In the genomic region with DNA sequence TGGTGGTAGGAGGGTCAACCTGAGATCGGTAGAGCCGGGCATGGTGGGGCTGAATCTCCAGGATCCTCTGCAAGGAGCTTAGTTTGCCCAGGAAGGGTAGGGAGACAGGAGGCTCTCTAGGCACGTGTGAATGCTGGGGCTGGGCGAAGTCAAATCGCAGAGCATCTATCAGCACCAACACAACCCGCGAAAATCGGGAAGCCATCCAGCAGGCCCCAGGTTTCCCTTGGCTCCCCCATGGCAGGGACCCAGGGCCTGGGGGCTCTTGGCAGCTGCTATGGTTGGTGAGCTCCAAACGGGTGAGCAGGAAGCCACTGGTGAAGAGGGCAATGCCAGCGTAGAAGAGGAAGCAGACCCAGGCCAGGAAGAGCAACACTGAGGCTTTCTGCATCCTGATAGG, we compare ENCODE assay signal across 8 cellular contexts. TPM values are rescaled to one million over a fixed set of nuclear protein-coding genes. Genes with fewer than 3 reads are reported as not detected.
A peak's percentile ranks its signal among the peaks of the same experiment; 100 is the strongest.
DNase-seq lines count a peak whose midpoint lies in the region; ATAC-seq and TF ChIP-seq lines count a peak whose summit lies in the region.

No MANE protein-coding gene starts in this region.

- no peak overlapping the region for H3K4me3 ChIP-seq in CD8-positive, alpha-beta T cell (ENCODE audit: low read depth, low read length)
- H3K4me3 ChIP-seq in IMR-90 (ENCODE audit: insufficient read depth, low read depth, low read length) (no peak overlapping the region), adipocyte (ENCODE audit: low read length) (no peak overlapping the region), upper lobe of left lung (peak overlapping the region in 2 of 4 donors; percentile 66 to 87)
- H3K4me3 ChIP-seq in naive thymus-derived CD4-positive, alpha-beta T cell (ENCODE audit: low read length) = no peak overlapping the region

- H3K4me1 ChIP-seq in CD8-positive, alpha-beta T cell (ENCODE audit: insufficient read depth, low read length) = peaks cover 24% of the 10 kb centered on the region
- no peaks in the 10 kb centered on the region for H3K4me1 ChIP-seq in IMR-90 (ENCODE audit: control insufficient read depth, insufficient read depth, low read length)
- no peaks in the 10 kb centered on the region for H3K4me1 ChIP-seq in adipocyte (ENCODE audit: control insufficient read depth, insufficient read depth, low read length)
- peaks cover 8 to 10% of the 10 kb centered on the region in 2 donors for H3K4me1 ChIP-seq in naive thymus-derived CD4-positive, alpha-beta T cell (ENCODE audit: control insufficient read depth in 2 of 2, insufficient read depth in 2 of 2, low read length in 2 of 2)
- H3K4me1 ChIP-seq in upper lobe of left lung = peaks cover 8 to 13% (median 10%) of the 10 kb centered on the region in 4 donors

- no peak for TF ChIP-seq POLR2A in IMR-90 (IDR thresholded peaks at IDR 0.05; ENCODE audit: low read depth, low read length)
- TF ChIP-seq POLR2A in upper lobe of left lung (IDR thresholded peaks at IDR 0.05) = no peak

- peak overlapping the region; percentile 97 for H2AK9ac ChIP-seq in IMR-90 (replicated peaks; ENCODE audit: low read depth, low read length, poor library complexity)

- TF ChIP-seq CTCF in CD8-positive, alpha-beta T cell (IDR thresholded peaks at IDR 0.05) = no peak
- no peak for TF ChIP-seq CTCF in IMR-90 (conservative IDR thresholded peaks at IDR 0.05; ENCODE audit: low read depth, low read length)
- no peak for TF ChIP-seq CTCF in upper lobe of left lung (IDR thresholded peaks at IDR 0.05)

- no peak overlapping the region for H3K56ac ChIP-seq in IMR-90 (ENCODE audit: extremely low read depth, insufficient read depth, low read length)

- H3K4me2 ChIP-seq in IMR-90 (ENCODE audit: low read depth, low read length) = no peak overlapping the region

- no peak for TF ChIP-seq EP300 in upper lobe of left lung (IDR thresholded peaks at IDR 0.05)

- intact Hi-C loops in CD8-positive, alpha-beta T cell (cut with DNase I, micrococcal nuclease) = loop anchor here in 1 of 2 experiments (5.0 kb wide), 2 partner anchors 507 to 552 kb away; no protein-coding TSS in a partner anchor
- intact Hi-C loops in IMR-90 (cut with micrococcal nuclease) (no loop called here), Right ventricle myocardium superior (cut with DNase I) (loop anchor here (5.0 to 10.0 kb wide), 2 partner anchors 110 to 193 kb away; a partner anchor contains a TSS)
- intact Hi-C loops in naive thymus-derived CD4-positive, alpha-beta T cell (cut with micrococcal nuclease) = no loop called here

- H4K8ac ChIP-seq in IMR-90 (ENCODE audit: low read depth in 2 of 2, low read length in 2 of 2) = peak overlapping the region; percentile 96 to 99; a peak in 2 of 4 replicates

- ATAC-seq in CD8-positive, alpha-beta T cell = no peak
- ATAC-seq in IMR-90 (ENCODE audit: low read depth) (no peak), upper lobe of left lung (ENCODE audit: low FRiP score in 2 of 2) (no peak), Right ventricle myocardium superior (ENCODE audit: poor library complexity) (no peak), GM18519 (IDR thresholded peaks at IDR 0.05; ENCODE audit: low FRiP score, unreplicated experiment) (no peak)
- ATAC-seq in naive thymus-derived CD4-positive, alpha-beta T cell = no peak

- BruUV-seq in IMR-90 (replicated peaks; lab: Mats Ljungman, UMichigan) = no TSS peak

- H2AFZ ChIP-seq in IMR-90 (replicated peaks; ENCODE audit: low read length, poor library complexity) = no peak overlapping the region

- peak overlapping the region; percentile 24; the same call in 1 of the 2 replicates for H2AK5ac ChIP-seq in IMR-90 (ENCODE audit: low read depth, low read length)

- no peak overlapping the region for H3K9ac ChIP-seq in IMR-90 (ENCODE audit: low read depth, low read length)
- H3K9ac ChIP-seq in adipocyte (ENCODE audit: low read length) = peak overlapping the region; percentile 94

- no peak overlapping the region for H4K91ac ChIP-seq in IMR-90 (ENCODE audit: insufficient read depth, low read depth, low read length)

- H3K23ac ChIP-seq in IMR-90 (ENCODE audit: low read depth, low read length) = no peak overlapping the region

- POLR2A ChIA-PET in CD8-positive, alpha-beta T cell (lab: Charles Lee) = interaction anchor here (1.2 to 4.5 kb wide), 4 partner anchors 8 to 196 kb away, joined by 5 to 27 read pairs (median 15); a partner anchor contains a TSS
- POLR2A ChIA-PET in IMR-90 (lab: Charles Lee; ENCODE audit: unreplicated experiment) = no interaction called here
- POLR2A ChIA-PET in naive thymus-derived CD4-positive, alpha-beta T cell (lab: Charles Lee) = interaction anchor here (1.5 to 11.3 kb wide), 4 partner anchors 9 to 23 kb away, joined by 9 to 88 read pairs (median 14); a partner anchor contains a TSS

- H3K9me3 ChIP-seq in CD8-positive, alpha-beta T cell (ENCODE audit: low read length) = no peaks in the 10 kb centered on the region
- H3K9me3 ChIP-seq in IMR-90 (ENCODE audit: control insufficient read depth, insufficient read depth, low read length) (no peaks in the 10 kb centered on the region), adipocyte (ENCODE audit: control insufficient read depth, low read length) (no peaks in the 10 kb centered on the region), upper lobe of left lung (no peaks in the 10 kb centered on the region)
- no peaks in the 10 kb centered on the region for H3K9me3 ChIP-seq in naive thymus-derived CD4-positive, alpha-beta T cell (ENCODE audit: control insufficient read depth in 2 of 3, low read length in 3 of 3)

- no peak overlapping the region for H2BK15ac ChIP-seq in IMR-90 (ENCODE audit: low read depth, low read length)

- no peak for TF ChIP-seq RAD21 in IMR-90 (IDR thresholded peaks at IDR 0.05; ENCODE audit: low read length)

- no peak overlapping the region for H3K4ac ChIP-seq in IMR-90 (ENCODE audit: low read depth, low read length)

- H3K4me3 Mint-ChIP-seq in CD8-positive, alpha-beta T cell = peak overlapping the region; percentile 88
- peak overlapping the region; percentile 81 to 90 (median 86) for H3K4me3 Mint-ChIP-seq in naive thymus-derived CD4-positive, alpha-beta T cell

- no peak overlapping the region for H3K18ac ChIP-seq in IMR-90 (ENCODE audit: low read depth, low read length)

- H2BK20ac ChIP-seq in IMR-90 (ENCODE audit: low read depth, low read length) = no peak overlapping the region

- H2BK5ac ChIP-seq in IMR-90 (ENCODE audit: low read depth, low read length, poor library complexity, severe bottlenecking) = no peak overlapping the region

- H3K27ac ChIP-seq in CD8-positive, alpha-beta T cell (ENCODE audit: low read depth, low read length) = no peak overlapping the region
- H3K27ac ChIP-seq in IMR-90 (ENCODE audit: insufficient read depth, low read length) = no peak overlapping the region
- peak overlapping the region; percentile 99 for H3K27ac ChIP-seq in naive thymus-derived CD4-positive, alpha-beta T cell (ENCODE audit: low read depth, low read length)
- H3K27ac ChIP-seq in upper lobe of left lung = peak overlapping the region in 1 of 4 donors; percentile 95

- no peak overlapping the region for H2BK120ac ChIP-seq in IMR-90 (ENCODE audit: low read depth, low read length)

- CTCF ChIA-PET in CD8-positive, alpha-beta T cell (lab: Charles Lee) = interaction anchor here (0.6 to 10.4 kb wide), 8 partner anchors 8 to 196 kb away, joined by 3 to 147 read pairs (median 10); a partner anchor contains a TSS
- CTCF ChIA-PET in IMR-90 (lab: Yijun Ruan, JAX) = interaction anchor here (0.5 kb wide), 1 partner anchor 679 kb away, joined by 3 read pairs; no protein-coding TSS in a partner anchor
- CTCF ChIA-PET in naive thymus-derived CD4-positive, alpha-beta T cell (lab: Charles Lee) = interaction anchor here (0.7 to 3.9 kb wide), 9 partner anchors 10 to 196 kb away, joined by 3 to 19 read pairs (median 4); a partner anchor contains a TSS

- dilution Hi-C loops in IMR-90 (cut with HindIII; ENCODE audit: low sequenced_read_pairs, unreplicated experiment) = no loop called here

- 0 out of 2 replicates have a peak, but pooled peaks cover 7% of the 10 kb centered on the region for H3K9me1 ChIP-seq in IMR-90 (ENCODE audit: insufficient read depth, low read length)

- in situ Hi-C loops in IMR-90 (cut with MboI; ENCODE audit: low sequenced_read_pairs) = loop anchor here (5.0 kb wide), 1 partner anchor 198 kb away; a partner anchor contains a TSS

- H3K27ac Mint-ChIP-seq in CD8-positive, alpha-beta T cell = peak overlapping the region; percentile 95
- peak overlapping the region; percentile 77 to 96 (median 92) for H3K27ac Mint-ChIP-seq in naive thymus-derived CD4-positive, alpha-beta T cell

- no peak for DNase-seq in CD8-positive, alpha-beta T cell
- no peak for DNase-seq in IMR-90
- DNase-seq in adipocyte (ENCODE audit: low read depth) = no peak
- no peak for DNase-seq in naive thymus-derived CD4-positive, alpha-beta T cell
- no peak for DNase-seq in upper lobe of left lung
- no peak for DNase-seq in Right ventricle myocardium superior
- DNase-seq in DMS79 (lab: John Stamatoyannopoulos, UW) = no peak

- no CpG with 5 or more reads among the region's 10 CpGs for WGBS in IMR-90 (ENCODE audit: extremely low coverage in 2 of 2, insufficient read length in 1 of 2), 2 experiments
- 75 to 79% methylated on average over 10 of the region's 10 CpGs for WGBS in upper lobe of left lung, 2 donors

- no peaks in the 10 kb centered on the region for H4K20me1 ChIP-seq in IMR-90 (ENCODE audit: insufficient read depth, low read length)

- H3K4me1 Mint-ChIP-seq in CD8-positive, alpha-beta T cell (ENCODE audit: low read depth) = peaks cover 28% of the 10 kb centered on the region
- peaks cover 24 to 44% (median 34%) of the 10 kb centered on the region in 7 donors for H3K4me1 Mint-ChIP-seq in naive thymus-derived CD4-positive, alpha-beta T cell

- no peaks in the 10 kb centered on the region for H3K9me3 Mint-ChIP-seq in CD8-positive, alpha-beta T cell
- H3K9me3 Mint-ChIP-seq in naive thymus-derived CD4-positive, alpha-beta T cell = no peaks in the 10 kb centered on the region

- no peak overlapping the region for H3K14ac ChIP-seq in IMR-90 (replicated peaks; ENCODE audit: low read depth, low read length)

- H3K36me3 Mint-ChIP-seq in CD8-positive, alpha-beta T cell = peaks cover 65% of the 10 kb centered on the region
- H3K36me3 Mint-ChIP-seq in naive thymus-derived CD4-positive, alpha-beta T cell = peaks cover 5 to 36% (median 13%) of the 10 kb centered on the region in 5 donors

- no peaks in the 10 kb centered on the region for H3K27me3 Mint-ChIP-seq in CD8-positive, alpha-beta T cell (ENCODE audit: low read depth)
- no peaks in the 10 kb centered on the region for H3K27me3 Mint-ChIP-seq in naive thymus-derived CD4-positive, alpha-beta T cell

- no peak overlapping the region for H4K5ac ChIP-seq in IMR-90 (ENCODE audit: low read depth, low read length)

- peaks cover 20% of the 10 kb centered on the region for H3K36me3 ChIP-seq in CD8-positive, alpha-beta T cell (ENCODE audit: insufficient read depth, low read length)
- peaks cover 32% of the 10 kb centered on the region for H3K36me3 ChIP-seq in IMR-90 (ENCODE audit: control insufficient read depth, insufficient read depth, low read length)
- H3K36me3 ChIP-seq in adipocyte (ENCODE audit: control insufficient read depth, insufficient read depth, low read length, severe bottlenecking) = peaks cover 53% of the 10 kb centered on the region
- H3K36me3 ChIP-seq in naive thymus-derived CD4-positive, alpha-beta T cell (ENCODE audit: control insufficient read depth in 2 of 3, insufficient read depth in 3 of 3, low read length in 3 of 3) = peaks cover 0 to 56% (median 21%) of the 10 kb centered on the region in 3 experiments
- peaks cover 13 to 45% (median 30%) of the 10 kb centered on the region in 4 donors for H3K36me3 ChIP-seq in upper lobe of left lung

- peaks cover 7 to 25% of the 10 kb centered on the region in 2 experiments; a peak in 3 of 4 replicates for H3K79me1 ChIP-seq in IMR-90 (ENCODE audit: low read depth in 1 of 2, low read length in 2 of 2)

- no peaks in the 10 kb centered on the region for H3K27me3 ChIP-seq in CD8-positive, alpha-beta T cell (ENCODE audit: insufficient read depth, low read length)
- no peaks in the 10 kb centered on the region for H3K27me3 ChIP-seq in IMR-90 (ENCODE audit: control insufficient read depth, insufficient read depth, low read length)
- no peaks in the 10 kb centered on the region for H3K27me3 ChIP-seq in adipocyte (replicated peaks; ENCODE audit: control insufficient read depth, insufficient read depth, low read length)
- no peaks in the 10 kb centered on the region for H3K27me3 ChIP-seq in naive thymus-derived CD4-positive, alpha-beta T cell (ENCODE audit: control insufficient read depth in 2 of 2, insufficient read depth in 2 of 2, low read length in 2 of 2)
- H3K27me3 ChIP-seq in upper lobe of left lung = no peaks in the 10 kb centered on the region

RNA-seq across cellular contexts. Expression of a gene that starts 1.2 kb away (rescaled TPM):
- total RNA-seq in CD8-positive, alpha-beta T cell = 10 to 100 TPM; 15.1 to 16.4 TPM
- 8.1 and 9.3 TPM in 2 replicates for total RNA-seq in IMR-90 (2012; rRNA removed)
- polyA plus RNA-seq in IMR-90 (2012; rRNA removed) = 17.9 and 18.2 TPM in 2 replicates
- 12.1 and 14.7 TPM in 2 replicates for polyA plus RNA-seq in IMR-90 (2012; cell fraction: cytosol; rRNA removed)
- polyA plus RNA-seq in IMR-90 (2012; cell fraction: nucleus; rRNA removed; ENCODE audit: low replicate concordance) = 44.2 and 48.5 TPM in 2 replicates
- total RNA-seq in naive thymus-derived CD4-positive, alpha-beta T cell = 10 to 100 TPM; 27.1 to 36.0 (median 29.9) TPM
- polyA plus RNA-seq in naive thymus-derived CD4-positive, alpha-beta T cell = 10 to 100 TPM; 27.4 to 30.6 TPM
- total RNA-seq in upper lobe of left lung = 10 to 100 TPM; 11.5 to 29.0 (median 19.1) TPM
- total RNA-seq in Right ventricle myocardium superior = 8.2 TPM

RNA-seq across cellular contexts. Expression of a gene that starts 7.8 kb away (rescaled TPM):
- 10 to 100 TPM; 30.5 to 31.3 TPM for total RNA-seq in CD8-positive, alpha-beta T cell
- 232 and 250 TPM in 2 replicates for total RNA-seq in IMR-90 (2012; rRNA removed)
- 177 and 179 TPM in 2 replicates for polyA plus RNA-seq in IMR-90 (2012; rRNA removed)
- polyA plus RNA-seq in IMR-90 (2012; cell fraction: cytosol; rRNA removed) = 166 and 206 TPM in 2 replicates
- 101 and 114 TPM in 2 replicates for polyA plus RNA-seq in IMR-90 (2012; cell fraction: nucleus; rRNA removed; ENCODE audit: low replicate concordance)
- total RNA-seq in naive thymus-derived CD4-positive, alpha-beta T cell = 100 to 1,000 TPM in 1 of 5 experiments, 10 to 100 TPM in 4; 34.7 to 126 (median 44.9) TPM
- 10 to 100 TPM; 85.6 to 88.8 TPM for polyA plus RNA-seq in naive thymus-derived CD4-positive, alpha-beta T cell
- 10 to 100 TPM; 17.4 to 72.8 (median 48.0) TPM for total RNA-seq in upper lobe of left lung
- total RNA-seq in Right ventricle myocardium superior = 152 TPM

RNA-seq across cellular contexts. Expression of a gene that starts 15.4 kb away (rescaled TPM):
- 10 to 100 TPM; 15.2 to 19.4 TPM for total RNA-seq in CD8-positive, alpha-beta T cell
- 13.9 and 16.1 TPM in 2 replicates for total RNA-seq in IMR-90 (2012; rRNA removed)
- polyA plus RNA-seq in IMR-90 (2012; rRNA removed) = 19.3 and 20.4 TPM in 2 replicates
- polyA plus RNA-seq in IMR-90 (2012; cell fraction: cytosol; rRNA removed) = 7.4 and 21.5 TPM in 2 replicates
- polyA plus RNA-seq in IMR-90 (2012; cell fraction: nucleus; rRNA removed; ENCODE audit: low replicate concordance) = 58.3 and 59.6 TPM in 2 replicates
- total RNA-seq in naive thymus-derived CD4-positive, alpha-beta T cell = 10 to 100 TPM; 19.6 to 84.9 (median 26.7) TPM
- 10 to 100 TPM in 1 of 2 donors, 1 to 10 TPM in 1; 8.7 to 12.6 TPM for polyA plus RNA-seq in naive thymus-derived CD4-positive, alpha-beta T cell
- 10 to 100 TPM in 3 of 6 donors, 1 to 10 TPM in 3; 4.7 to 61.8 (median 9.1) TPM for total RNA-seq in upper lobe of left lung
- total RNA-seq in Right ventricle myocardium superior = 4.8 TPM

RNA-seq across cellular contexts. Expression of a gene that starts 20.5 kb away (rescaled TPM):
- total RNA-seq in CD8-positive, alpha-beta T cell = 1 to 10 TPM; 2.2 to 2.4 TPM
- total RNA-seq in IMR-90 (2012; rRNA removed) (12.0 and 13.3 TPM in 2 replicates), upper lobe of left lung (10 to 100 TPM; 14.6 to 38.6 (median 29.7) TPM), Right ventricle myocardium superior (12.9 TPM)
- 37.7 and 40.2 TPM in 2 replicates for polyA plus RNA-seq in IMR-90 (2012; rRNA removed)
- polyA plus RNA-seq in IMR-90 (2012; cell fraction: cytosol; rRNA removed) = 26.8 and 29.7 TPM in 2 replicates
- polyA plus RNA-seq in IMR-90 (2012; cell fraction: nucleus; rRNA removed; ENCODE audit: low replicate concordance) = 47.1 and 62.1 TPM in 2 replicates
- total RNA-seq in naive thymus-derived CD4-positive, alpha-beta T cell = 10 to 100 TPM in 2 of 5 experiments, 1 to 10 TPM in 3; 5.9 to 26.0 (median 6.6) TPM
- 1 to 10 TPM in 1 of 2 donors, under 1 TPM in 1; 0.95 to 3.4 TPM for polyA plus RNA-seq in naive thymus-derived CD4-positive, alpha-beta T cell

RNA-seq across cellular contexts. Expression of a gene that starts 22.8 kb away (rescaled TPM):
- total RNA-seq in CD8-positive, alpha-beta T cell = 100 to 1,000 TPM; 219 to 231 TPM
- total RNA-seq in IMR-90 (2012; rRNA removed) = 492 and 516 TPM in 2 replicates
- polyA plus RNA-seq in IMR-90 (2012; rRNA removed) = 291 and 292 TPM in 2 replicates
- polyA plus RNA-seq in IMR-90 (2012; cell fraction: cytosol; rRNA removed) = 120 and 175 TPM in 2 replicates
- 208 and 316 TPM in 2 replicates for polyA plus RNA-seq in IMR-90 (2012; cell fraction: nucleus; rRNA removed; ENCODE audit: low replicate concordance)
- total RNA-seq in naive thymus-derived CD4-positive, alpha-beta T cell = 100 to 1,000 TPM; 138 to 259 (median 202) TPM
- polyA plus RNA-seq in naive thymus-derived CD4-positive, alpha-beta T cell = 100 to 1,000 TPM; 134 to 198 TPM
- total RNA-seq in upper lobe of left lung = 100 to 1,000 TPM; 170 to 215 (median 189) TPM
- 217 TPM for total RNA-seq in Right ventricle myocardium superior
